Comparison of ENCODE assay signal across 10 cellular contexts in the genomic region with DNA sequence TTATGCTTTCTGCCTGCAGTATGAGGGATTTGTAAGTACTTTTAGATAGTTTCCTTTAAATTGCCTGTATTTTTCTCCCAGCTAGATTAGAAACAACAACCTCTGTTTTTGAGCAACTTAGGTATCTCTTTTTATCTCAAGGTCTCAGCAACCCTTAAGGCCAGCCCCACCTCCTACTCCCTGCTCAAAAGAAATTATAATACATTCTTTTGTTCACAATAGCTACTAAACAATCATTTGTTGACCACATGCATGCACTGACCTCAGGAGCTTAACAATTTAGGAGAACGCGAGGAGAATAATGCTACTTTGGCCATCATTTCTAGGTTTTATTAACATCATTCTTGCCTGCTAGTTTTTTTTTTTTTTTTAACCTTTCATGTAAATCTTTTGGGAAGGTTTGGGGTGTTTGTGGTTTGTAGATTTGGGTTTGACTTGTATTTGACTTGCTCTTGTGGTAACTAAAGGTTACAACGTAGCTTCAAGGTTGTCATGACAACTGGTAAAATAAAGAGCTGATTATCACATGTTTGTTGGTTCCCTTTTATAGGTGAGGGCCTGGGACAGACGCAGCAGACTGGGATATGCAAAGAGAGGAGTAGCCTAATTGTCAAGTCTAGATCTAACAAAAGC. TPM values are rescaled to one million over a fixed set of nuclear protein-coding genes. Genes with fewer than 3 reads are reported as not detected.
DNase-seq lines count a peak whose midpoint lies in the region; ATAC-seq and TF ChIP-seq lines count a peak whose summit lies in the region.
"Had no signal": no experiment of that assay in that cellular context is flagged by ENCODE, and none has a peak within 500 bp of the region (broad histone marks: within the 10 kb centered on the region; RNA-seq: fewer than 3 reads in every experiment).

No MANE protein-coding gene starts in this region.

- intact Hi-C loops in CD4-positive, alpha-beta T cell (cut with DNase I, micrococcal nuclease), result no loop called here

- H3K4me3 Mint-ChIP-seq in CD4-positive, alpha-beta T cell, result peak overlapping the region; percentile 68
- H3K4me3 Mint-ChIP-seq in activated naive CD8-positive, alpha-beta T cell, result peak overlapping the region; percentile 61
- H3K4me3 Mint-ChIP-seq: nephron progenitor cell had no signal

- H3K4me1 Mint-ChIP-seq in CD4-positive, alpha-beta T cell (ENCODE audit: low read depth), result peaks cover 30% of the 10 kb centered on the region
- H3K4me1 Mint-ChIP-seq in activated naive CD8-positive, alpha-beta T cell (ENCODE audit: low read depth), result peaks cover 21% of the 10 kb centered on the region

- H3K36me3 ChIP-seq in smooth muscle cell (ENCODE audit: low read depth), result no peaks in the 10 kb centered on the region

- H2AFZ ChIP-seq in smooth muscle cell (ENCODE audit: low read depth), result no peak overlapping the region

- CTCF ChIA-PET in CD4-positive, alpha-beta T cell (lab: Charles Lee), result no interaction called here

- WGBS in smooth muscle cell (ENCODE audit: low lambda C conversion rate), result 63% methylated on average over 4 of the region's 4 CpGs

- H3K9me3 ChIP-seq in CD4-positive, alpha-beta T cell (ENCODE audit: control insufficient read depth, low read length), result no peaks in the 10 kb centered on the region
- H3K9me3 ChIP-seq in smooth muscle cell (replicated peaks; ENCODE audit: low read depth), result no peaks in the 10 kb centered on the region

- no peaks in the 10 kb centered on the region for H3K4me1 ChIP-seq in smooth muscle cell (ENCODE audit: low read depth)

- peaks cover 11% of the 10 kb centered on the region for H3K36me3 Mint-ChIP-seq in CD4-positive, alpha-beta T cell (ENCODE audit: low read depth)
- no peaks in the 10 kb centered on the region for H3K36me3 Mint-ChIP-seq in activated naive CD8-positive, alpha-beta T cell

- peak; percentile 50 for ATAC-seq in CD4-positive, alpha-beta T cell (ENCODE audit: poor library complexity)
- ATAC-seq in GM19324 (IDR thresholded peaks at IDR 0.05; ENCODE audit: low FRiP score, unreplicated experiment) (peak; percentile 57), HG03520 (IDR thresholded peaks at IDR 0.05; ENCODE audit: unreplicated experiment) (peak; percentile 54), esophagus mucosa (no peak)

- no peaks in the 10 kb centered on the region for H3K79me2 ChIP-seq in smooth muscle cell (ENCODE audit: low read depth)

- H3K27ac ChIP-seq in CD4-positive, alpha-beta T cell (ENCODE audit: low read depth, low read length), result no peak overlapping the region
- no peak overlapping the region for H3K27ac ChIP-seq in smooth muscle cell (ENCODE audit: low read depth)

- no peak overlapping the region for H3K4me2 ChIP-seq in smooth muscle cell

- POLR2A ChIA-PET in CD4-positive, alpha-beta T cell (lab: Charles Lee), result interaction anchor here (0.7 kb wide), 2 partner anchors 187 to 718 kb away, joined by 3 to 7 read pairs; a partner anchor contains a TSS

- peak in 3 of 10 experiments; percentile 2 to 43 (median 24) for DNase-seq in CD4-positive, alpha-beta T cell
- no peak for DNase-seq in retina
- DNase-seq in NCI-H128 (lab: John Stamatoyannopoulos, UW; ENCODE audit: unreplicated experiment), result no peak
- DNase-seq in smooth muscle cell (lab: John Stamatoyannopoulos, UW; ENCODE audit: unreplicated experiment), result no peak
- DNase-seq: DND-41, nephron progenitor cell had no signal

- TF ChIP-seq CTCF in CD4-positive, alpha-beta T cell (IDR thresholded peaks at IDR 0.05), result no peak
- TF ChIP-seq CTCF in smooth muscle cell (IDR thresholded peaks at IDR 0.05; ENCODE audit: borderline replicate concordance, insufficient read depth, poor library complexity, severe bottlenecking), result no peak

- H4K20me1 ChIP-seq in smooth muscle cell (ENCODE audit: low read depth), result no peaks in the 10 kb centered on the region

- no peaks in the 10 kb centered on the region for H3K27me3 ChIP-seq in CD4-positive, alpha-beta T cell (ENCODE audit: control insufficient read depth, insufficient read depth, low read length)
- H3K27me3 ChIP-seq in smooth muscle cell (ENCODE audit: low read depth), result no peaks in the 10 kb centered on the region

- no peak overlapping the region for H3K4me3 ChIP-seq in smooth muscle cell

- no peaks in the 10 kb centered on the region for H3F3A ChIP-seq in smooth muscle cell (ENCODE audit: low read depth)

- no peak overlapping the region for H3K9ac ChIP-seq in smooth muscle cell (ENCODE audit: low read depth)

- H3K9me3 Mint-ChIP-seq in CD4-positive, alpha-beta T cell, result no peaks in the 10 kb centered on the region
- H3K9me3 Mint-ChIP-seq in activated naive CD8-positive, alpha-beta T cell (ENCODE audit: low read depth), result no peaks in the 10 kb centered on the region

- H3K27me3 Mint-ChIP-seq in CD4-positive, alpha-beta T cell, result no peaks in the 10 kb centered on the region
- H3K27me3 Mint-ChIP-seq in activated naive CD8-positive, alpha-beta T cell, result no peaks in the 10 kb centered on the region

- H3K27ac Mint-ChIP-seq in CD4-positive, alpha-beta T cell, result peak overlapping the region; percentile 82
- peak overlapping the region; percentile 51 for H3K27ac Mint-ChIP-seq in activated naive CD8-positive, alpha-beta T cell
- H3K27ac Mint-ChIP-seq: nephron progenitor cell had no signal

RNA-seq across cellular contexts. Expression of a gene that starts 6.7 kb away (rescaled TPM):
- 10 to 100 TPM; 28.6 to 30.2 TPM for total RNA-seq in CD4-positive, alpha-beta T cell
- 12.4 TPM for total RNA-seq in esophagus mucosa
- 5.0 and 7.6 TPM in 2 replicates for total RNA-seq in smooth muscle cell
- polyA plus RNA-seq in smooth muscle cell, result 2.9 and 5.2 TPM in 2 replicates
